8 cellular contexts compared by ENCODE assay signal in genomic region chr6:56851541-56852248, GRCh38.
DNase-seq lines count a peak whose midpoint lies in the region; ATAC-seq and TF ChIP-seq lines count a peak whose summit lies in the region.

No MANE protein-coding gene starts in this region.

- no peaks in the 10 kb centered on the region for H3K9me3 Mint-ChIP-seq in nephron

- peak; percentile 62 for DNase-seq in COR-L47 (lab: John Stamatoyannopoulos, UW)
- DNase-seq in NCI-H226: peak; percentile 39
- peak; percentile 29 to 47 for DNase-seq in activated T-cell treated with anti-CD3 and anti-CD28 coated beads, Interleukin-2, amount 50 U/mL, for 48 hours
- DNase-seq in foreskin melanocyte: peak; percentile 83
- DNase-seq in NCI-H1436 (lab: John Stamatoyannopoulos, UW): no peak

- peak overlapping the region; percentile 84 to 94 (median 90) for H3K4me3 Mint-ChIP-seq in nephron

- ATAC-seq in GM18870 (IDR thresholded peaks at IDR 0.05; ENCODE audit: unreplicated experiment): peak; percentile 84
- ATAC-seq in HG03045 (IDR thresholded peaks at IDR 0.05; ENCODE audit: unreplicated experiment): peak; percentile 93

- peaks cover 26% of the 10 kb centered on the region for H3K4me1 Mint-ChIP-seq in nephron

- TF ChIP-seq CTCF in nephron (IDR thresholded peaks at IDR 0.05; ENCODE audit: unreplicated experiment in 3 of 3): peak; percentile 61 to 76 (median 62)

- H3K27ac Mint-ChIP-seq in nephron: peak overlapping the region; percentile 50 to 74 (median 70)

- peaks cover 11% of the 10 kb centered on the region for H3K27me3 Mint-ChIP-seq in nephron (ENCODE audit: low read depth)

- no peaks in the 10 kb centered on the region for H3K36me3 Mint-ChIP-seq in nephron (ENCODE audit: low read depth)
